Comparison of ENCODE assay signal across 1 cellular context in the genomic region with DNA sequence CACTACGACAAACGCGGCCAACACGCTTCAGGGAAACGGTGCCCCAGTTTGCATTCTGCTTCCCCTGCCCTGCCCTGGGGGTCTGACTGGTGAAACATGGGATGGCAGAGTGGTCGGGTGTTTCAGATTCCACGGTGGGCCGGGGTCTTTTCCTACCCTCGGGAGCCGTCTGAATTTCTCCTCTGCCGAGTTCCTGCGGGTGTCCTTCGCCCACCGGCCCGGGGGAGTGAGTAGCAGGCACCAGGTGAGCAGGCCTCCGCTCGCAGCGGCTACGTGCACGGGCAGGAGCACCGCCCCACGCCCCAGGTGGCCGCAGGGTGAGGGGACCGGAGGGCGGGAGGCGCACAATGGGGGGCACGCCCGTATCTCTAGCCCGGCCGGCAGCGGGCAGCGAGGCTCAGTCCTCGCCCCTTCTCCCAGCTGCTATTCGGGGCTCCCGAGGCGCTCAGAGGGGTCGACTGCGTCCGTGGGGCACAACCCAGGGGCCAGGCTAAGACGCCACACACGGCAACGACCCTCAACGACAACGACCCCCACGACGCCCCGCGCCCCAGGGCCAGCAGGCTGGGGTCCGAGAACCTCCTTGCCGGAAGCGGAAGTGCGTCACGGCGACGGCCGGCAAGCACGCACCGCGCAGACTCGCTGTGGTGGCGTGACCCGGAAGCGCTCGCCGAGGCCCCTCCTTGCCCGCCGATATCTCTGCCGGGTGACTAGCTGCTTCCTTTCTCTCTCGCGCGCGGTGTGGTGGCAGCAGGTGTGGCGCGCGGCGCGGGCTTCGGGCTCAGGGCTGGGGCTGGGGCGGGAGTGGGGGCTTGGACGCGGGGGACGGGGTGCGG.
TF ChIP-seq lines count a peak whose summit lies in the region.

Gene RPS21 (plus strand): TSS at position 721 of the 836 bp plus-strand sequence. CDS start 236 bp downstream, outside the sequence.

TF ChIP-seq in WTC11, 78 proteins besides CTCF, POLR2A, EP300 and RAD21 (continued from another document):
- TF ChIP-seq ATF3 (CRISPR knock-in tag; conservative IDR thresholded peaks at IDR 0.05) = no peak
